Comparison of ENCODE assay signal across 15 cellular contexts in genomic region chr2:12636837-12637581, GRCh38.
DNase-seq lines count a peak whose midpoint lies in the region; ATAC-seq and TF ChIP-seq lines count a peak whose summit lies in the region.
"Had no signal": no experiment of that assay in that cellular context is flagged by ENCODE, and none has a peak within 500 bp of the region (broad histone marks: within the 10 kb centered on the region; RNA-seq: fewer than 3 reads in every experiment).

No MANE protein-coding gene starts in this region.

- H3K14ac ChIP-seq in mesenchymal stem cell (ENCODE audit: low read length in 2 of 2), result no peak overlapping the region

- H2BK120ac ChIP-seq in mesenchymal stem cell (ENCODE audit: low read depth, low read length), result no peak overlapping the region

- no peak overlapping the region for H3K18ac ChIP-seq in mesenchymal stem cell (ENCODE audit: low read depth in 1 of 2, low read length in 2 of 2)

- H3K9ac ChIP-seq in mesenchymal stem cell (ENCODE audit: low read length), result peak overlapping the region; percentile 7
- H3K9ac ChIP-seq: KMS-11 had no signal

- DNase-seq in Right ventricle myocardium inferior (ENCODE audit: missing footprints) (no peak), cardiac septum (ENCODE audit: low spot score) (no peak), dedifferentiated amniotic fluid mesenchymal stem cell (ENCODE audit: extremely low spot score) (peak; percentile 22), mesenchymal stem cell (peak; percentile 66), uterus (peak in 1 of 2 donors; percentile 18), NCI-H1436 treated with DMSO at 0.1 percent for 48 hours (lab: John Stamatoyannopoulos, UW) (no peak), NOMO-1 treated with dmso at 0.1 percent for 144 hours (lab: John Stamatoyannopoulos, UW; ENCODE audit: unreplicated experiment) (no peak), A172 (ENCODE audit: low spot score) (no peak)
- DNase-seq: activated CD4-positive, alpha-beta memory T cell treated with anti-CD3 and anti-CD28 coated beads, Interleukin-2, amount 10 ng/mL, durations not matched to agents 7 days and 5 days; effector memory CD4-positive, alpha-beta T cell; NCI-H1436; NCI-H446; spleen had no signal

- H3K36me3 ChIP-seq in mesenchymal stem cell (ENCODE audit: control insufficient read depth in 1 of 2, insufficient read depth in 2 of 2, low read depth in 1 of 2, low read length in 2 of 2), result no peaks in the 10 kb centered on the region
- H3K36me3 ChIP-seq in uterus, result no peaks in the 10 kb centered on the region
- H3K36me3 ChIP-seq: spleen had no signal

- H4K91ac ChIP-seq in mesenchymal stem cell (ENCODE audit: low read length), result no peak overlapping the region

- intact Hi-C loops in Right ventricle myocardium inferior (cut with DNase I) (no loop called here), cardiac septum (cut with DNase I) (no loop called here), uterus (cut with DNase I; ENCODE audit: low total_unique reads) (no loop called here)

- TF ChIP-seq POLR2A in uterus (IDR thresholded peaks at IDR 0.05), result no peak

- no peak overlapping the region for H3K27ac ChIP-seq in mesenchymal stem cell (ENCODE audit: low read length, poor library complexity, severe bottlenecking)
- peak overlapping the region; percentile 44 to 48 for H3K27ac ChIP-seq in uterus
- H3K27ac ChIP-seq: HL-60, KMS-11 had no signal

- no peak overlapping the region for H3K4me2 ChIP-seq in mesenchymal stem cell (ENCODE audit: low read length, poor library complexity, severe bottlenecking)
- H3K4me2 ChIP-seq: KMS-11 had no signal

- H2BK15ac ChIP-seq in mesenchymal stem cell (ENCODE audit: low read depth, poor library complexity, severe bottlenecking), result no peak overlapping the region

- H3K23ac ChIP-seq in mesenchymal stem cell (ENCODE audit: low read length in 2 of 2), result no peak overlapping the region

- H3K4me1 ChIP-seq in mesenchymal stem cell (ENCODE audit: control insufficient read depth, insufficient read depth, low read depth, low read length) (no peaks in the 10 kb centered on the region), uterus (no peaks in the 10 kb centered on the region)

- H3K27me3 ChIP-seq in mesenchymal stem cell (ENCODE audit: control insufficient read depth in 1 of 2, insufficient read depth in 1 of 2, low read length in 2 of 2) (peaks cover 0 to 3% of the 10 kb centered on the region in 2 experiments), uterus (no peaks in the 10 kb centered on the region)
- H3K27me3 ChIP-seq: spleen had no signal

- H2BK12ac ChIP-seq in mesenchymal stem cell (ENCODE audit: low read length in 2 of 2), result peak overlapping the region in 1 of 2 experiments; percentile 79

- H3K9me3 ChIP-seq in mesenchymal stem cell (ENCODE audit: control insufficient read depth, low read length) (no peaks in the 10 kb centered on the region), uterus (no peaks in the 10 kb centered on the region)
- H3K9me3 ChIP-seq: spleen had no signal

- no peak for TF ChIP-seq CTCF in uterus (IDR thresholded peaks at IDR 0.05)

- H3K79me1 ChIP-seq in mesenchymal stem cell (replicated peaks; ENCODE audit: low read length, poor library complexity, severe bottlenecking), result no peaks in the 10 kb centered on the region

- no peak overlapping the region for H2AK5ac ChIP-seq in mesenchymal stem cell (ENCODE audit: low read length, severe bottlenecking)

- WGBS in mesenchymal stem cell, result 73% methylated on average over 1 of the region's 1 CpG

- H4K8ac ChIP-seq in mesenchymal stem cell (ENCODE audit: low read length), result no peak overlapping the region

- peak; percentile 48 for ATAC-seq in Right ventricle myocardium inferior

- no peak overlapping the region for H2BK5ac ChIP-seq in mesenchymal stem cell (ENCODE audit: low read depth, low read length, poor library complexity, severe bottlenecking)

- no peak overlapping the region for H2AFZ ChIP-seq in mesenchymal stem cell (ENCODE audit: low read depth, low read length)

- no peak overlapping the region for H3K4ac ChIP-seq in mesenchymal stem cell (ENCODE audit: low read depth in 1 of 2, low read length in 2 of 2)

- no peak overlapping the region for H3K4me3 ChIP-seq in mesenchymal stem cell (ENCODE audit: insufficient read depth in 1 of 2, low read depth in 1 of 2, low read length in 2 of 2)
- no peak overlapping the region for H3K4me3 ChIP-seq in uterus
- H3K4me3 ChIP-seq: spleen had no signal

Comparison
In these comparisons a context has a peak if more than half of its experiments do, and no peak if none do; other contexts are left out.
1. DNase-seq: peak in dedifferentiated amniotic fluid mesenchymal stem cell (single experiment) and mesenchymal stem cell (single experiment); none in Right ventricle myocardium inferior (single experiment), cardiac septum (single experiment), NCI-H1436 treated with DMSO at 0.1 percent for 48 hours (single experiment), NOMO-1 treated with dmso at 0.1 percent for 144 hours (single experiment) and A172 (single experiment).